Comparison of ENCODE assay signal across 14 cellular contexts in the genomic region with DNA sequence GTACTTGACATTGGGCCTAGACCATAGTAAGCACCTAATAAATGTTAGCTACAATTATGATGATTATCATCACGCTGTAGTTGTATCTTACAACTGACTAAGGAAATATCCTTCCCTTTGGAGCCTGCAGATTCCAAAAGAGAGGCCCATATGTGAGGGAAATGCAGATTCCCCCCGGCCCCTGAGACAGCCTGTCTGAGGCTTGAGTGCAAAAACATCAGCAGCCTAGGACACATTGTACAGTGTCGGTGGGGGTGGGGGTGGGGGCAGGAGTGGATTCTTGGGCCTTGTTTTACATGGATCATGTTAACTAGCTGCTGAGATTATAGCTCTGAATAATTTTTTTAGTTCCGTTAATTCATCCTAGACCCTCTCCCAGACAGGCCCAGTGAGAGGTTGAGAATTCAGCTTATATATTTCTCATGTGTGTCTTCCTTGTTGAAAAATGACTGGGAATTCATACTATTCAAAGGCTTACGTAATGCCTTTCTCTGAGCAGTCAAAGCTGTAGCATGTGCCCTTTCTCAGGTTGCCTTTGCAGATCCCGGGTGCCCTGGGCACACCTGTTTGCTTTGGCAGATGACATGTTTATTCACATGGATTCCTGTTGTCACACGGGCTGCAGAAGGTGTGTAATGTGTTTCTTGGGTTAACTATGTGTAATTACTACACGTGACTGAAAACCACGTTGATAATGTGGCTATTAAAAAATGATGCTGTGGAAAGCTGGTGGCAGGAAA.
DNase-seq lines count a peak whose midpoint lies in the region; TF ChIP-seq lines count a peak whose summit lies in the region.
"Had no signal": no experiment of that assay in that cellular context is flagged by ENCODE, and none has a peak within 500 bp of the region (broad histone marks: within the 10 kb centered on the region; RNA-seq: fewer than 3 reads in every experiment).

No MANE protein-coding gene starts in this region.

- H3K27me3 Mint-ChIP-seq in Caco-2 (ENCODE audit: insufficient read depth, unreplicated experiment) = no peaks in the 10 kb centered on the region

- H2AFZ ChIP-seq in smooth muscle cell (ENCODE audit: low read depth) = no peak overlapping the region

- intact Hi-C loops in colonic mucosa (cut with DNase I) = no loop called here
- intact Hi-C loops in Caco-2 (cut with micrococcal nuclease; ENCODE audit: unreplicated experiment) = no loop called here
- intact Hi-C loops in ascending aorta (cut with DNase I) = loop anchor here (5.0 kb wide), 2 partner anchors 37 to 262 kb away; a partner anchor contains a TSS

- H3K4me1 ChIP-seq in colonic mucosa (peaks cover 9% of the 10 kb centered on the region), smooth muscle cell (ENCODE audit: low read depth) (peaks cover 13% of the 10 kb centered on the region), Caco-2 (peaks cover 29% of the 10 kb centered on the region), ascending aorta (peaks cover 12 to 32% of the 10 kb centered on the region in 2 donors)

- H3K36me3 Mint-ChIP-seq in Caco-2 (ENCODE audit: insufficient read depth, unreplicated experiment) = peaks cover 23% of the 10 kb centered on the region

- no peak for TF ChIP-seq CTCF in colonic mucosa (IDR thresholded peaks at IDR 0.05)
- TF ChIP-seq CTCF in smooth muscle cell (IDR thresholded peaks at IDR 0.05; ENCODE audit: borderline replicate concordance, insufficient read depth, poor library complexity, severe bottlenecking) = no peak
- no peak for TF ChIP-seq CTCF in Caco-2 (IDR thresholded peaks at IDR 0.05; ENCODE audit: insufficient read depth in 1 of 2, low read depth in 1 of 2, low read length in 1 of 2, severe bottlenecking in 1 of 2, unreplicated experiment in 1 of 2)
- no peak for TF ChIP-seq CTCF in ascending aorta (IDR thresholded peaks at IDR 0.05)

- POLR2A ChIA-PET in Caco-2 (lab: Charles Lee) = no interaction called here

- no TSS peak for BruUV-seq in Caco-2 (replicated peaks; lab: Mats Ljungman, UMichigan)

- H3F3A ChIP-seq in smooth muscle cell (ENCODE audit: low read depth) = peaks cover 17% of the 10 kb centered on the region

- no peak overlapping the region for H3K4me3 Mint-ChIP-seq in Caco-2 (ENCODE audit: unreplicated experiment)
- H3K4me3 Mint-ChIP-seq: T-helper 2 cell treated with Interferon-gamma antibody and Interleukin-4, amounts not matched to agents 5 μg/mL and 100 μg/mL, for 36 hours had no signal

- H3K9ac ChIP-seq in colonic mucosa (ENCODE audit: low read depth in 2 of 2, low read length in 2 of 2) = no peak overlapping the region
- H3K9ac ChIP-seq in smooth muscle cell (ENCODE audit: low read depth) = no peak overlapping the region

- H3K36me3 ChIP-seq in colonic mucosa (no peaks in the 10 kb centered on the region), smooth muscle cell (ENCODE audit: low read depth) (no peaks in the 10 kb centered on the region), Caco-2 (ENCODE audit: control insufficient read depth, insufficient read depth, low read length) (no peaks in the 10 kb centered on the region; the same call in none of the 2 replicates), ascending aorta (no peaks in the 10 kb centered on the region)

- CTCF ChIA-PET in Caco-2 (lab: Charles Lee) = no interaction called here

- H3K4me3 ChIP-seq in colonic mucosa = no peak overlapping the region
- H3K4me3 ChIP-seq in smooth muscle cell = no peak overlapping the region
- no peak overlapping the region for H3K4me3 ChIP-seq in Caco-2 (ENCODE audit: low read depth, low read length)
- no peak overlapping the region for H3K4me3 ChIP-seq in ascending aorta
- H3K4me3 ChIP-seq: A549 had no signal

- no peaks in the 10 kb centered on the region for H3K9me3 Mint-ChIP-seq in Caco-2 (ENCODE audit: unreplicated experiment)
- H3K9me3 Mint-ChIP-seq: T-helper 2 cell treated with Interferon-gamma antibody and Interleukin-4, amounts not matched to agents 5 μg/mL and 100 μg/mL, for 36 hours had no signal

- H3K9me3 ChIP-seq in colonic mucosa (no peaks in the 10 kb centered on the region), smooth muscle cell (replicated peaks; ENCODE audit: low read depth) (no peaks in the 10 kb centered on the region), Caco-2 (no peaks in the 10 kb centered on the region), ascending aorta (no peaks in the 10 kb centered on the region)
- H3K9me3 ChIP-seq: A549 had no signal

- no peak overlapping the region for H3K27ac Mint-ChIP-seq in Caco-2 (ENCODE audit: unreplicated experiment)
- H3K27ac Mint-ChIP-seq: T-helper 2 cell treated with Interferon-gamma antibody and Interleukin-4, amounts not matched to agents 5 μg/mL and 100 μg/mL, for 36 hours had no signal

- DNase-seq in NCI-H2107 treated with DMSO at 0.1 percent for 48 hours (lab: John Stamatoyannopoulos, UW; ENCODE audit: unreplicated experiment) = peak; percentile 23
- DNase-seq in NCI-H2107 (lab: John Stamatoyannopoulos, UW) = no peak
- peak; percentile 17 for DNase-seq in NCI-H2227 (lab: John Stamatoyannopoulos, UW; ENCODE audit: unreplicated experiment)
- peak; percentile 68 for DNase-seq in colonic mucosa
- DNase-seq in smooth muscle cell (lab: John Stamatoyannopoulos, UW; ENCODE audit: unreplicated experiment) = no peak
- DNase-seq in Caco-2 = no peak
- DNase-seq in ascending aorta (ENCODE audit: low spot score in 2 of 2) = no peak
- DNase-seq in OCI-M1 (lab: John Stamatoyannopoulos, UW) = no peak
- DNase-seq: activated CD4-positive, alpha-beta T cell treated with anti-CD3 and anti-CD28 coated beads, Interleukin-2, amount 50 U/mL, for 1 hour; amniotic stem cell; KG1; NCI-H526 treated with DMSO at 0.1 percent for 48 hours had no signal

- H3K4me2 ChIP-seq in smooth muscle cell = no peak overlapping the region
- H3K4me2 ChIP-seq: A549 had no signal

- peaks cover 36% of the 10 kb centered on the region for H3K4me1 Mint-ChIP-seq in Caco-2 (ENCODE audit: low read depth, unreplicated experiment)

- H3K79me2 ChIP-seq in smooth muscle cell (ENCODE audit: low read depth) = no peaks in the 10 kb centered on the region

- H3K27ac ChIP-seq in colonic mucosa = no peak overlapping the region
- H3K27ac ChIP-seq in smooth muscle cell (ENCODE audit: low read depth) = peak overlapping the region; percentile 93
- H3K27ac ChIP-seq in ascending aorta = peak overlapping the region in 1 of 2 donors; percentile 42

- WGBS in smooth muscle cell (ENCODE audit: low lambda C conversion rate) = 76% methylated on average over 9 of the region's 9 CpGs

- no peaks in the 10 kb centered on the region for H4K20me1 ChIP-seq in smooth muscle cell (ENCODE audit: low read depth)

- no peaks in the 10 kb centered on the region for H3K27me3 ChIP-seq in colonic mucosa
- no peaks in the 10 kb centered on the region for H3K27me3 ChIP-seq in smooth muscle cell (ENCODE audit: low read depth)
- H3K27me3 ChIP-seq in Caco-2 (replicated peaks; ENCODE audit: control insufficient read depth, insufficient read depth, low read length) = no peaks in the 10 kb centered on the region
- H3K27me3 ChIP-seq in ascending aorta = no peaks in the 10 kb centered on the region

Comparison
In these comparisons a context has a peak if more than half of its experiments do, and no peak if none do; other contexts are left out.
1. DNase-seq: peak in NCI-H2107 treated with DMSO at 0.1 percent for 48 hours (single experiment), NCI-H2227 (single experiment) and colonic mucosa (single experiment); none in NCI-H2107 (single experiment), smooth muscle cell (single experiment), Caco-2 (0 of 2), ascending aorta (0 of 2) and OCI-M1 (single experiment).